ENCODE assay signal across 9 cellular contexts in genomic region chr5:180495991-180496741, GRCh38. TPM values are rescaled to one million over a fixed set of nuclear protein-coding genes. Genes with fewer than 3 reads are reported as not detected.
DNase-seq lines count a peak whose midpoint lies in the region; ATAC-seq and TF ChIP-seq lines count a peak whose summit lies in the region.
"Had no signal": no experiment of that assay in that cellular context is flagged by ENCODE, and none has a peak within 500 bp of the region (broad histone marks: within the 10 kb centered on the region; RNA-seq: fewer than 3 reads in every experiment).

No MANE protein-coding gene starts in this region.

- no peak for ATAC-seq in GM23338
- ATAC-seq in psoas muscle: no peak

- peaks cover 68% of the 10 kb centered on the region for H3K79me2 ChIP-seq in GM23338 (replicated peaks; ENCODE audit: insufficient read depth)
- H3K79me2 ChIP-seq in SU-DHL-6 (ENCODE audit: insufficient read depth, low read length): peaks cover 66% of the 10 kb centered on the region

- H3K27me3 ChIP-seq in GM23338 (ENCODE audit: insufficient read depth): no peaks in the 10 kb centered on the region
- H3K27me3 ChIP-seq in SU-DHL-6 (ENCODE audit: low read length): no peaks in the 10 kb centered on the region
- H3K27me3 ChIP-seq in esophagus squamous epithelium: no peaks in the 10 kb centered on the region
- no peaks in the 10 kb centered on the region for H3K27me3 ChIP-seq in psoas muscle (ENCODE audit: insufficient read depth in 3 of 3, low read length in 2 of 3)

- CTCF ChIA-PET in GM10248 (lab: Yijun Ruan, JAX): no interaction called here

- peaks cover 18% of the 10 kb centered on the region for H3K4me1 ChIP-seq in GM23338 (ENCODE audit: insufficient read depth)
- peaks cover 7 to 62% (median 26%) of the 10 kb centered on the region in 3 donors for H3K4me1 ChIP-seq in esophagus squamous epithelium
- H3K4me1 ChIP-seq in psoas muscle: peaks cover 19% of the 10 kb centered on the region

- H3F3A ChIP-seq in GM23338 (replicated peaks; ENCODE audit: low read depth) (0 out of 2 replicates have a peak, but pooled peaks cover 4% of the 10 kb centered on the region), SU-DHL-6 (ENCODE audit: insufficient read depth) (0 out of 2 replicates have a peak, but pooled peaks cover 4% of the 10 kb centered on the region)

- H3K36me3 Mint-ChIP-seq in GM23338 (ENCODE audit: low read depth): peaks cover 48% of the 10 kb centered on the region

- H3K4me2 ChIP-seq in GM23338 (peak overlapping the region; percentile 99), SU-DHL-6 (ENCODE audit: low read depth, low read length, poor library complexity, severe bottlenecking) (peak overlapping the region; percentile 69)

- WGBS in esophagus squamous epithelium, 2 donors: 64 to 76% methylated on average over 18 of the region's 18 CpGs
- WGBS in psoas muscle, 3 donors: 77 to 82% (median 77%) methylated on average over 18 of the region's 18 CpGs

- H3K27me3 Mint-ChIP-seq in GM23338 (ENCODE audit: insufficient read depth, low read depth, poor library complexity): peaks cover 11% of the 10 kb centered on the region

- H2AFZ ChIP-seq in GM23338 (no peak overlapping the region), SU-DHL-6 (ENCODE audit: low read depth, low read length, severe bottlenecking) (no peak overlapping the region)

- peak overlapping the region; percentile 84 for H3K4me3 Mint-ChIP-seq in GM23338

- H3K9me2 ChIP-seq in GM23338 (ENCODE audit: insufficient read depth): no peaks in the 10 kb centered on the region
- no peaks in the 10 kb centered on the region for H3K9me2 ChIP-seq in SU-DHL-6 (replicated peaks; ENCODE audit: insufficient read depth, low read length)

- H3K9ac ChIP-seq in SU-DHL-6 (ENCODE audit: low read length): no peak overlapping the region

- intact Hi-C loops in esophagus squamous epithelium (cut with DNase I) (no loop called here), psoas muscle (cut with DNase I) (no loop called here)

- H3K4me3 ChIP-seq in GM23338 (peak overlapping the region; percentile 94), SU-DHL-6 (ENCODE audit: insufficient read depth, low read length, poor library complexity, severe bottlenecking) (no peak overlapping the region), esophagus squamous epithelium (peak overlapping the region in 3 of 4 donors; percentile 3 to 93 (median 76)), psoas muscle (peak overlapping the region; percentile 99)

- H3K27ac ChIP-seq in GM23338 (ENCODE audit: low read depth): peak overlapping the region; percentile 11; the same call in 1 of the 2 replicates
- no peak overlapping the region for H3K27ac ChIP-seq in SU-DHL-6 (ENCODE audit: low read depth, low read length)
- H3K27ac ChIP-seq in esophagus squamous epithelium: peak overlapping the region in 1 of 4 donors; percentile 98
- H3K27ac ChIP-seq in psoas muscle: no peak overlapping the region

- peaks cover 32% of the 10 kb centered on the region for H3K4me1 Mint-ChIP-seq in GM23338

- POLR2A ChIA-PET in GM10248 (lab: Yijun Ruan, JAX): no interaction called here

- no peak for TF ChIP-seq POLR2A in esophagus squamous epithelium (IDR thresholded peaks at IDR 0.05)

- DNase-seq in GM23338 (ENCODE audit: low spot score) (no peak), esophagus squamous epithelium (lab: John Stamatoyannopoulos, UW) (no peak), psoas muscle (no peak), NCI-H446 treated with DMSO at 0.1 percent for 48 hours (lab: John Stamatoyannopoulos, UW) (no peak), GM10248 (ENCODE audit: extremely low spot score) (no peak)
- DNase-seq in effector CD4-positive, alpha-beta T cell: no peak
- DNase-seq: HCEC 1CT; stimulated activated naive CD4-positive, alpha-beta T cell had no signal

- peaks cover 57% of the 10 kb centered on the region for H4K20me1 ChIP-seq in GM23338 (replicated peaks; ENCODE audit: insufficient read depth)
- no peaks in the 10 kb centered on the region; the same call in 1 of the 2 replicates for H4K20me1 ChIP-seq in SU-DHL-6 (ENCODE audit: low read depth, low read length)

- peak overlapping the region; percentile 94 for H3K27ac Mint-ChIP-seq in GM23338

- H3K36me3 ChIP-seq in GM23338 (ENCODE audit: insufficient read depth): peaks cover 10% of the 10 kb centered on the region; the same call in 1 of the 2 replicates
- no peaks in the 10 kb centered on the region for H3K36me3 ChIP-seq in SU-DHL-6 (ENCODE audit: low read length)
- H3K36me3 ChIP-seq in esophagus squamous epithelium: peaks cover 0 to 8% (median 0%) of the 10 kb centered on the region in 3 donors
- H3K36me3 ChIP-seq in psoas muscle (ENCODE audit: insufficient read depth in 1 of 2, low read depth in 1 of 2): peaks cover 0 to 6% of the 10 kb centered on the region in 2 donors

- no peak for TF ChIP-seq CTCF in GM23338 (conservative IDR thresholded peaks at IDR 0.05; ENCODE audit: low read depth in 2 of 2)
- no peak for TF ChIP-seq CTCF in SU-DHL-6 (IDR thresholded peaks at IDR 0.05; ENCODE audit: insufficient read depth, low read length, poor library complexity, severe bottlenecking)
- TF ChIP-seq CTCF in esophagus squamous epithelium (IDR thresholded peaks at IDR 0.05): no peak
- TF ChIP-seq CTCF in psoas muscle (IDR thresholded peaks at IDR 0.05): no peak
- no peak for TF ChIP-seq CTCF in GM10248 (IDR thresholded peaks at IDR 0.05; ENCODE audit: control extremely low read depth, extremely low read depth, low read depth, missing control alignments)

- peaks cover 16% of the 10 kb centered on the region for H3K9me3 Mint-ChIP-seq in GM23338

- H3K9me3 ChIP-seq in SU-DHL-6 (ENCODE audit: insufficient read depth, low read length) (no peaks in the 10 kb centered on the region), esophagus squamous epithelium (no peaks in the 10 kb centered on the region), psoas muscle (no peaks in the 10 kb centered on the region)

TF ChIP-seq in GM23338, 12 proteins besides CTCF, POLR2A, EP300 and RAD21:
- TF ChIP-seq POLR2AphosphoS5 (IDR thresholded peaks at IDR 0.05; ENCODE audit: low read depth): no peak
TF ChIP-seq in GM23338: peak in this region for 0.

RNA-seq across cellular contexts. Expression of gene CNOT6, which starts 2.0 kb away (rescaled TPM):
- 38.7 and 41.7 TPM in 2 replicates for total RNA-seq in GM23338 (2014; rRNA removed; shearing (Covaris generic))
- polyA plus RNA-seq in GM23338 (2016; fragmentation: Nextera tagmentation; extraction: Ambion mirVana) (11.4 and 14.6 TPM in 2 replicates), psoas muscle (10 to 100 TPM in 1 of 3 donors, 1 to 10 TPM in 2; 3.6 to 13.7 (median 8.4) TPM)
- total RNA-seq in esophagus squamous epithelium (10 to 100 TPM; 11.8 to 27.5 (median 16.5) TPM), psoas muscle (10 to 100 TPM in 1 of 4 donors, 1 to 10 TPM in 3; 7.0 to 12.7 (median 8.9) TPM)
